ENCODE assay signal across 37 cellular contexts in the genomic region with DNA sequence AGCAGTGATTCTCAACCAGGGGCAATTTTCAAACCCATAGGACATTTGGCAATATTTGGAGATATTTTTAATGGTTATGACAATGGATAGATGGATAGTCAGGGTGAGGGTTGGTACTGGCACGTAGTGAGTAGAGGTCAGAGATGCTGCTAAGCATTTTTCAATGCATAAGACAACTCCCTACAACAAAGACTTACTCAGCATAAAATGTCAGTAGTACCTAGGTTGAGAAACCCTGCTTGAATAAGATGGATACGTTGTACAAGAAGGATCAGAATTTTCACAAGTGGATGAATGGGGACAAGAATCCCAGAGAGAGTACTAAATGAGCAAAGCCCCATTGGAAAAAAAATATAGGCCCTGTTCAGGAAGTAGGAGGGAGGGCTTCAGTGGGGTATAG. TPM values are rescaled to one million over a fixed set of nuclear protein-coding genes. Genes with fewer than 3 reads are reported as not detected.
"Had no signal": no experiment of that assay in that cellular context is flagged by ENCODE, and none has a peak within 500 bp of the region (broad histone marks: within the 10 kb centered on the region; RNA-seq: fewer than 3 reads in every experiment).

No MANE protein-coding gene starts in this region.

- H3K36me3 Mint-ChIP-seq: activated naive CD4-positive, alpha-beta T cell treated with anti-CD3 and anti-CD28 coated beads, Interleukin-2, amount 10 ng/mL, durations not matched to agents 7 days and 5 days; activated naive CD8-positive, alpha-beta T cell treated with anti-CD3 and anti-CD28 coated beads, Interleukin-2, amount 10 ng/mL, durations not matched to agents 7 days and 5 days; brain had no signal

- H3K27me3 Mint-ChIP-seq: activated CD8-positive, alpha-beta T cell treated with anti-CD3 and anti-CD28 coated beads for 36 hours had no signal

- H3K36me3 ChIP-seq: ascending aorta, cardiac muscle cell had no signal

- ATAC-seq: activated CD8-positive, alpha-beta T cell treated with anti-CD3 and anti-CD28 coated beads for 36 hours; activated naive CD8-positive, alpha-beta T cell treated with anti-CD3 and anti-CD28 coated beads, Interleukin-2, amount 50 U/mL, for 24 hours had no signal

- H3K9me3 Mint-ChIP-seq: activated B cell treated with CpG ODN at 0.5 μM for 24 hours; activated CD4-positive, alpha-beta T cell treated with anti-CD3 and anti-CD28 coated beads, Interleukin-2, amount 10 ng/mL, durations not matched to agents 24 days and 14 days; activated naive CD4-positive, alpha-beta T cell treated with anti-CD3 and anti-CD28 coated beads, Interleukin-2, amount 10 ng/mL, durations not matched to agents 7 days and 5 days; activated naive CD4-positive, alpha-beta T cell treated with anti-CD3 and anti-CD28 coated beads, Interleukin-2, amount 50 U/mL, for 24 hours; activated naive CD8-positive, alpha-beta T cell treated with anti-CD3 and anti-CD28 coated beads, Interleukin-2, amount 10 ng/mL, durations not matched to agents 7 days and 5 days; activated T-helper 2 cell treated with anti-CD3 and anti-CD28 coated beads, Interferon-gamma antibody, Interleukin-2, Interleukin-4, amounts not matched to agents 10 μg/mL and 5 μg/mL and 100 μg/mL, durations not matched to agents 14 hours and 24 hours and 36 hours; central memory CD8-positive, alpha-beta T cell; T-helper 2 cell treated with Interferon-gamma antibody and Interleukin-4, amounts not matched to agents 5 μg/mL and 100 μg/mL, for 36 hours had no signal

- DNase-seq: activated B cell treated with CpG ODN at 0.5 μM for 24 hours; activated CD4-positive, alpha-beta memory T cell treated with anti-CD3 and anti-CD28 coated beads for 36 hours; activated CD4-positive, alpha-beta T cell treated with anti-CD3 and anti-CD28 coated beads for 4 hours; activated CD4-positive, alpha-beta T cell treated with anti-CD3 and anti-CD28 coated beads, Interleukin-2, amount 10 ng/mL, durations not matched to agents 24 days and 14 days; activated CD4-positive, alpha-beta T cell treated with anti-CD3 and anti-CD28 coated beads, Interleukin-2, amount 50 U/mL, for 1 hour; activated CD4-positive, alpha-beta T cell treated with anti-CD3 and anti-CD28 coated beads, Interleukin-2, amount 50 U/mL, for 4 hours; activated CD4-positive, CD25-positive, alpha-beta regulatory T cell treated with anti-CD3 and anti-CD28 coated beads, Interleukin-2, amount 50 U/mL, for 72 hours; activated CD8-positive, alpha-beta memory T cell treated with anti-CD3 and anti-CD28 coated beads, Interleukin-2, amount 50 U/mL, for 4 hours; activated CD8-positive, alpha-beta T cell treated with anti-CD3 and anti-CD28 coated beads for 36 hours; activated effector memory CD4-positive, alpha-beta T cell treated with Interleukin-2 at 50 U/mL for 16 hours; activated gamma-delta T cell; activated naive CD4-positive, alpha-beta T cell treated with anti-CD3 and anti-CD28 coated beads, Interleukin-2, amount 10 ng/mL, durations not matched to agents 7 days and 5 days; activated naive CD4-positive, alpha-beta T cell treated with Interleukin-2 at 50 U/mL for 16 hours; activated naive CD8-positive, alpha-beta T cell treated with anti-CD3 and anti-CD28 coated beads, Interleukin-2, amount 10 ng/mL, durations not matched to agents 7 days and 5 days; activated naive CD8-positive, alpha-beta T cell treated with anti-CD3 and anti-CD28 coated beads, Interleukin-2, amount 50 U/mL, for 24 hours; activated T-cell treated with anti-CD3 and anti-CD28 coated beads for 4 hours; activated T-cell treated with anti-CD3 and anti-CD28 coated beads, Interleukin-2, amount 50 U/mL, for 1 hour; activated T-cell treated with anti-CD3 and anti-CD28 coated beads, Interleukin-2, amount 50 U/mL, for 48 hours; amygdala; anterior cingulate cortex; caudate nucleus; cerebellar nuclear complex; T-helper 1 cell; T-helper 2 cell; T-helper 9 cell had no signal

- H3K4me3 Mint-ChIP-seq: activated B cell treated with CpG ODN at 0.5 μM for 24 hours; activated CD4-positive, alpha-beta memory T cell treated with anti-CD3 and anti-CD28 coated beads for 36 hours; activated CD4-positive, alpha-beta T cell treated with anti-CD3 and anti-CD28 coated beads, Interleukin-2, amount 10 ng/mL, durations not matched to agents 24 days and 14 days; activated CD8-positive, alpha-beta T cell treated with anti-CD3 and anti-CD28 coated beads for 36 hours; activated naive CD4-positive, alpha-beta T cell treated with anti-CD3 and anti-CD28 coated beads, Interleukin-2, amount 10 ng/mL, durations not matched to agents 7 days and 5 days; activated naive CD4-positive, alpha-beta T cell treated with anti-CD3 and anti-CD28 coated beads, Interleukin-2, amount 50 U/mL, for 24 hours; activated naive CD8-positive, alpha-beta T cell; activated naive CD8-positive, alpha-beta T cell treated with anti-CD3 and anti-CD28 coated beads, Interleukin-2, amount 10 ng/mL, durations not matched to agents 7 days and 5 days; activated naive CD8-positive, alpha-beta T cell treated with anti-CD3 and anti-CD28 coated beads, Interleukin-2, amount 50 U/mL, for 24 hours; brain; central memory CD8-positive, alpha-beta T cell; T-helper 1 cell treated with Interleukin-12 subunit alpha and Interleukin-12 subunit beta and Interleukin-4 antibody, amounts not matched to agents 30 μg/mL and 1 μg/mL, for 36 hours; T-helper 2 cell treated with Interferon-gamma antibody and Interleukin-4, amounts not matched to agents 5 μg/mL and 100 μg/mL, for 36 hours had no signal

- H3K4me1 Mint-ChIP-seq: activated B cell treated with CpG ODN at 0.5 μM for 24 hours; activated CD4-positive, alpha-beta T cell treated with anti-CD3 and anti-CD28 coated beads, Interleukin-2, amount 10 ng/mL, durations not matched to agents 24 days and 14 days; activated naive CD4-positive, alpha-beta T cell treated with anti-CD3 and anti-CD28 coated beads, Interleukin-2, amount 10 ng/mL, durations not matched to agents 7 days and 5 days; activated naive CD4-positive, alpha-beta T cell treated with anti-CD3 and anti-CD28 coated beads, Interleukin-2, amount 50 U/mL, for 24 hours; activated naive CD8-positive, alpha-beta T cell treated with anti-CD3 and anti-CD28 coated beads, Interleukin-2, amount 10 ng/mL, durations not matched to agents 7 days and 5 days; activated naive CD8-positive, alpha-beta T cell treated with anti-CD3 and anti-CD28 coated beads, Interleukin-2, amount 50 U/mL, for 24 hours; brain; central memory CD8-positive, alpha-beta T cell had no signal

- H3K27me3 ChIP-seq: ascending aorta, cardiac muscle cell had no signal

- H3K27ac Mint-ChIP-seq: activated B cell treated with CpG ODN at 0.5 μM for 24 hours; activated CD4-positive, alpha-beta memory T cell treated with anti-CD3 and anti-CD28 coated beads for 36 hours; activated CD4-positive, alpha-beta T cell treated with anti-CD3 and anti-CD28 coated beads, Interleukin-2, amount 10 ng/mL, durations not matched to agents 24 days and 14 days; activated CD8-positive, alpha-beta T cell treated with anti-CD3 and anti-CD28 coated beads for 36 hours; activated naive CD4-positive, alpha-beta T cell treated with anti-CD3 and anti-CD28 coated beads, Interleukin-2, amount 10 ng/mL, durations not matched to agents 7 days and 5 days; activated naive CD4-positive, alpha-beta T cell treated with anti-CD3 and anti-CD28 coated beads, Interleukin-2, amount 50 U/mL, for 24 hours; activated naive CD8-positive, alpha-beta T cell; activated naive CD8-positive, alpha-beta T cell treated with anti-CD3 and anti-CD28 coated beads, Interleukin-2, amount 10 ng/mL, durations not matched to agents 7 days and 5 days; activated naive CD8-positive, alpha-beta T cell treated with anti-CD3 and anti-CD28 coated beads, Interleukin-2, amount 50 U/mL, for 24 hours; activated T-helper 2 cell treated with anti-CD3 and anti-CD28 coated beads, Interferon-gamma antibody, Interleukin-2, Interleukin-4, amounts not matched to agents 10 μg/mL and 5 μg/mL and 100 μg/mL, durations not matched to agents 14 hours and 24 hours and 36 hours; brain; T-helper 1 cell treated with Interleukin-12 subunit alpha and Interleukin-12 subunit beta and Interleukin-4 antibody, amounts not matched to agents 30 μg/mL and 1 μg/mL, for 36 hours; T-helper 2 cell treated with Interferon-gamma antibody and Interleukin-4, amounts not matched to agents 5 μg/mL and 100 μg/mL, for 36 hours had no signal

- FAIRE-seq: bronchial epithelial cell, TTC549 had no signal

- H3K4me3 ChIP-seq: ascending aorta, cardiac muscle cell had no signal

- H3K27ac ChIP-seq: ascending aorta, cardiac muscle cell, VCaP had no signal

RNA-seq across cellular contexts. Expression of a gene that starts 45.9 kb away (rescaled TPM):
- total RNA-seq: activated CD4-positive, alpha-beta T cell treated with anti-CD3 and anti-CD28 coated beads, Interleukin-2, amount 10 ng/mL, durations not matched to agents 24 days and 14 days had no signal
